Comparison of ENCODE assay signal across 8 cellular contexts in the genomic region with DNA sequence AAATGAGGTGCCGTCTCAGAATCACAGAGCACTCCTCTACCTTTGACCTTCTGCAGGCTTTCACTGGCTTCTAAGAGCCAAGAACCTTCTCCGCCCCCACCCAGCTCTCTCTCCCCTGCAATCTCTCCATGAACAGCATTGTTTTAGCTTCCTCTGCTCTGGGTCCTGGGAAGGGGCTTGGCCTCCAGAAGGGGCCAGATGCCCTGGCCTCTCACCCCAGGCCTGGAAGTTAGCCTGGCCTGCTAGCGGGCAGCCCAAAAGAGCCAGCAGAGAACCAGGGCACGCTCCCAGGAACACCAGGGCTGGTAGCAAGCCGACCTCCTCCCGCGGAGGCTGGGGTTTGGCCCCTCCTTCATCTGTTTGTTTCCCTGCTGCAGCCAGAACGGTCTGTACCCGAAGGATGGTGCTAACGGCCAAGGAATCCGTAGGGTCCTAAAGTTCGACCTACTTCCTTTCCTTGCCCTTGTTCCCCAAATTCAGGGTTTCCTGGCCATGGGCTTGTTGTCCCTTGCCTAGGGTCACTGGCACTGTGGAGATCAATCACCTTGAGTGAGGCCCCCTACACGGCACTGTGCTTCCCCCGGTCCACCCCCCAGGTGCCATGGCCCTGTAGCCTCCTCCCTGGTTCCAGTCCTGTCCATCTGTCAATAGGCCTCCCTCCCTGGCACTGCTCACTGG. TPM values are rescaled to one million over a fixed set of nuclear protein-coding genes. Genes with fewer than 3 reads are reported as not detected.
DNase-seq lines count a peak whose midpoint lies in the region; ATAC-seq and TF ChIP-seq lines count a peak whose summit lies in the region.

No MANE protein-coding gene starts in this region.

- H3K36me3 ChIP-seq in fibroblast of lung (ENCODE audit: control insufficient read depth, insufficient read depth, low read length) = no peaks in the 10 kb centered on the region
- H3K36me3 ChIP-seq in mucosa of stomach (ENCODE audit: control insufficient read depth, insufficient read depth, low read length) = no peaks in the 10 kb centered on the region

- peaks cover 24% of the 10 kb centered on the region for H3K4me1 ChIP-seq in fibroblast of lung (ENCODE audit: control insufficient read depth, extremely low read depth, insufficient read depth, low read length)
- H3K4me1 ChIP-seq in mucosa of stomach (ENCODE audit: control insufficient read depth, insufficient read depth, low read length) = peaks cover 47% of the 10 kb centered on the region

- H3K27ac Mint-ChIP-seq in activated CD4-positive, alpha-beta T cell treated with anti-CD3 and anti-CD28 coated beads for 36 hours = peak overlapping the region; percentile 92
- peak overlapping the region; percentile 92 for H3K27ac Mint-ChIP-seq in activated T-cell treated with anti-CD3 and anti-CD28 coated beads, Interleukin-2, amount 50 U/mL, for 24 hours

- POLR2A ChIA-PET in activated CD4-positive, alpha-beta T cell treated with anti-CD3 and anti-CD28 coated beads for 36 hours (lab: Charles Lee) = interaction anchor here (1.0 to 2.5 kb wide), 6 partner anchors 9 to 73 kb away, joined by 3 to 10 read pairs (median 4); a partner anchor contains a TSS

- H3K4me1 Mint-ChIP-seq in activated CD4-positive, alpha-beta T cell treated with anti-CD3 and anti-CD28 coated beads for 36 hours = peaks cover 80% of the 10 kb centered on the region
- H3K4me1 Mint-ChIP-seq in activated T-cell treated with anti-CD3 and anti-CD28 coated beads, Interleukin-2, amount 50 U/mL, for 24 hours (ENCODE audit: low read depth) = peaks cover 73% of the 10 kb centered on the region

- H3K27me3 ChIP-seq in fibroblast of lung (ENCODE audit: control insufficient read depth, insufficient read depth, low read length) (no peaks in the 10 kb centered on the region), mucosa of stomach (ENCODE audit: control insufficient read depth, insufficient read depth, low read length) (no peaks in the 10 kb centered on the region)

- H3K9me3 Mint-ChIP-seq in activated CD4-positive, alpha-beta T cell treated with anti-CD3 and anti-CD28 coated beads for 36 hours (ENCODE audit: low read depth) = no peaks in the 10 kb centered on the region
- no peaks in the 10 kb centered on the region for H3K9me3 Mint-ChIP-seq in activated T-cell treated with anti-CD3 and anti-CD28 coated beads, Interleukin-2, amount 50 U/mL, for 24 hours

- peak overlapping the region; percentile 72 for H3K4me2 ChIP-seq in fibroblast of lung (ENCODE audit: extremely low read depth, insufficient read depth, low read length)

- H3K27me3 Mint-ChIP-seq in activated CD4-positive, alpha-beta T cell treated with anti-CD3 and anti-CD28 coated beads for 36 hours = no peaks in the 10 kb centered on the region
- no peaks in the 10 kb centered on the region for H3K27me3 Mint-ChIP-seq in activated T-cell treated with anti-CD3 and anti-CD28 coated beads, Interleukin-2, amount 50 U/mL, for 24 hours

- peak; percentile 46 for ATAC-seq in activated CD4-positive, alpha-beta T cell treated with anti-CD3 and anti-CD28 coated beads for 36 hours
- no peak for ATAC-seq in HG02852 (IDR thresholded peaks at IDR 0.05; ENCODE audit: unreplicated experiment)

- DNase-seq in activated CD4-positive, alpha-beta T cell treated with anti-CD3 and anti-CD28 coated beads for 36 hours = peak; percentile 64
- DNase-seq in activated CD4-positive, alpha-beta T cell treated with anti-CD3 and anti-CD28 coated beads, Interleukin-2, amount 50 U/mL, for 4 hours = no peak
- DNase-seq in NCI-H1694 treated with DMSO at 0.1 percent for 48 hours (lab: John Stamatoyannopoulos, UW) (peak; percentile 27), fibroblast of lung (ENCODE audit: low read depth in 2 of 2) (peak; percentile 52 to 95), ureter (ENCODE audit: low spot score) (peak; percentile 91)
- DNase-seq in activated T-cell treated with anti-CD3 and anti-CD28 coated beads, Interleukin-2, amount 50 U/mL, for 24 hours = peak; percentile 65

- TF ChIP-seq CTCF in fibroblast of lung (conservative IDR thresholded peaks at IDR 0.05 in 1 of 2, IDR thresholded peaks at IDR 0.05 in 1 of 2; ENCODE audit: low read depth in 1 of 2, low read length in 2 of 2) = no peak

- intact Hi-C loops in activated CD4-positive, alpha-beta T cell treated with anti-CD3 and anti-CD28 coated beads for 36 hours (cut with DNase I, micrococcal nuclease) = no loop called here

- CTCF ChIA-PET in activated CD4-positive, alpha-beta T cell treated with anti-CD3 and anti-CD28 coated beads for 36 hours (lab: Charles Lee) = interaction anchor here (0.6 to 1.4 kb wide), 4 partner anchors 20 to 1763 kb away, joined by 3 to 6 read pairs (median 3); a partner anchor contains a TSS

- peak overlapping the region; percentile 58 for H3K4me3 Mint-ChIP-seq in activated CD4-positive, alpha-beta T cell treated with anti-CD3 and anti-CD28 coated beads for 36 hours
- peak overlapping the region; percentile 59 for H3K4me3 Mint-ChIP-seq in activated T-cell treated with anti-CD3 and anti-CD28 coated beads, Interleukin-2, amount 50 U/mL, for 24 hours

- H3K9me3 ChIP-seq in fibroblast of lung (ENCODE audit: control insufficient read depth, insufficient read depth, low read depth, low read length) = no peaks in the 10 kb centered on the region
- no peaks in the 10 kb centered on the region for H3K9me3 ChIP-seq in mucosa of stomach (ENCODE audit: control insufficient read depth, low read length)

- H3K4me3 ChIP-seq in fibroblast of lung (replicated peaks in 1 of 4; ENCODE audit: control extremely low read depth in 1 of 4, insufficient read depth in 1 of 4, low read depth in 3 of 4, low read length in 4 of 4) = peak overlapping the region in 1 of 4 experiments; percentile 35
- H3K4me3 ChIP-seq in mucosa of stomach (ENCODE audit: low read length) = no peak overlapping the region

- H2AFZ ChIP-seq in fibroblast of lung (ENCODE audit: low read length) = peak overlapping the region; percentile 81

- H4K20me1 ChIP-seq in fibroblast of lung (ENCODE audit: control insufficient read depth, extremely low read depth, insufficient read depth, low read length) = no peaks in the 10 kb centered on the region

- H3K9ac ChIP-seq in fibroblast of lung (ENCODE audit: insufficient read depth, low read length) (no peak overlapping the region), mucosa of stomach (ENCODE audit: low read length) (peak overlapping the region; percentile 67)

- no peaks in the 10 kb centered on the region for H3K36me3 Mint-ChIP-seq in activated CD4-positive, alpha-beta T cell treated with anti-CD3 and anti-CD28 coated beads for 36 hours (ENCODE audit: low read depth)
- no peaks in the 10 kb centered on the region for H3K36me3 Mint-ChIP-seq in activated T-cell treated with anti-CD3 and anti-CD28 coated beads, Interleukin-2, amount 50 U/mL, for 24 hours (ENCODE audit: low read depth)

- H3K27ac ChIP-seq in fibroblast of lung (ENCODE audit: insufficient read depth, low read length) = peak overlapping the region; percentile 31

- no peaks in the 10 kb centered on the region for H3K79me2 ChIP-seq in fibroblast of lung (ENCODE audit: control insufficient read depth, insufficient read depth, low read length)

RNA-seq across cellular contexts. Expression of a gene that starts 18.7 kb away (rescaled TPM):
- total RNA-seq in activated CD4-positive, alpha-beta T cell treated with anti-CD3 and anti-CD28 coated beads for 36 hours = 1,000 to 10,000 TPM in 1 of 2 experiments, 100 to 1,000 TPM in 1; 750 to 1,039 TPM
- total RNA-seq in fibroblast of lung (662 and 712 TPM in 2 replicates), ureter (525 TPM)
- polyA plus RNA-seq in fibroblast of lung = 26.3 and 51.3 TPM in 2 replicates
- polyA plus RNA-seq in fibroblast of lung (2012) = 41.9 and 71.5 TPM in 2 replicates
- 16.6 and 31.2 TPM in 2 replicates for polyA minus RNA-seq in fibroblast of lung (ENCODE audit: low replicate concordance)

RNA-seq across cellular contexts. Expression of a gene that starts 39.0 kb away (rescaled TPM):
- total RNA-seq in activated CD4-positive, alpha-beta T cell treated with anti-CD3 and anti-CD28 coated beads for 36 hours = 10 to 100 TPM; 67.8 to 68.9 TPM
- total RNA-seq in fibroblast of lung (35.2 and 42.1 TPM in 2 replicates), ureter (39.3 TPM)
- 36.1 and 40.2 TPM in 2 replicates for polyA plus RNA-seq in fibroblast of lung
- polyA plus RNA-seq in fibroblast of lung (2012) = 26.2 and 26.4 TPM in 2 replicates
- 6.5 and 16.8 TPM in 2 replicates for polyA minus RNA-seq in fibroblast of lung (ENCODE audit: low replicate concordance)

RNA-seq across cellular contexts. Expression of a gene that starts 39.2 kb away (rescaled TPM):
- total RNA-seq in activated CD4-positive, alpha-beta T cell treated with anti-CD3 and anti-CD28 coated beads for 36 hours = 100 to 1,000 TPM in 1 of 2 experiments, 10 to 100 TPM in 1; 90.2 to 123 TPM
- 47.2 and 54.2 TPM in 2 replicates for total RNA-seq in fibroblast of lung
- 46.0 and 73.6 TPM in 2 replicates for polyA plus RNA-seq in fibroblast of lung
- 33.9 and 52.9 TPM in 2 replicates for polyA plus RNA-seq in fibroblast of lung (2012)
- polyA minus RNA-seq in fibroblast of lung (ENCODE audit: low replicate concordance) = 6.3 and 11.0 TPM in 2 replicates
- total RNA-seq in ureter = 134 TPM

Comparison
In these comparisons a context has a peak if more than half of its experiments do, and no peak if none do; other contexts are left out.
1. DNase-seq: peak in activated CD4-positive, alpha-beta T cell treated with anti-CD3 and anti-CD28 coated beads for 36 hours (single experiment), NCI-H1694 treated with DMSO at 0.1 percent for 48 hours (single experiment), activated T-cell treated with anti-CD3 and anti-CD28 coated beads, Interleukin-2, amount 50 U/mL, for 24 hours (single experiment), fibroblast of lung (2 of 2) and ureter (single experiment); none in activated CD4-positive, alpha-beta T cell treated with anti-CD3 and anti-CD28 coated beads, Interleukin-2, amount 50 U/mL, for 4 hours (0 of 2).